Comparison of ENCODE assay signal across 10 cellular contexts in genomic region chr19:38617283-38617763, GRCh38. TPM values are rescaled to one million over a fixed set of nuclear protein-coding genes. Genes with fewer than 3 reads are reported as not detected.
DNase-seq lines count a peak whose midpoint lies in the region; ATAC-seq and TF ChIP-seq lines count a peak whose summit lies in the region.
"Had no signal": no experiment of that assay in that cellular context is flagged by ENCODE, and none has a peak within 500 bp of the region (broad histone marks: within the 10 kb centered on the region; RNA-seq: fewer than 3 reads in every experiment).

No MANE protein-coding gene starts in this region.

- ATAC-seq in HG03520 (IDR thresholded peaks at IDR 0.05; ENCODE audit: unreplicated experiment) = no peak
- ATAC-seq: gastroesophageal sphincter had no signal

- H3K36me3 Mint-ChIP-seq in activated CD4-positive, alpha-beta memory T cell treated with anti-CD3 and anti-CD28 coated beads, Interleukin-2, amount 10 ng/mL, durations not matched to agents 7 days and 5 days (ENCODE audit: low read depth) = peaks cover 71% of the 10 kb centered on the region

- no peaks in the 10 kb centered on the region for H3K9me3 ChIP-seq in iPS-15b (ENCODE audit: control insufficient read depth, insufficient read depth, low read length)
- no peaks in the 10 kb centered on the region for H3K9me3 ChIP-seq in suprapubic skin
- H3K9me3 ChIP-seq: A549, gastroesophageal sphincter had no signal

- H3K27me3 Mint-ChIP-seq in activated CD4-positive, alpha-beta memory T cell treated with anti-CD3 and anti-CD28 coated beads, Interleukin-2, amount 10 ng/mL, durations not matched to agents 7 days and 5 days = no peaks in the 10 kb centered on the region

- H3K9ac ChIP-seq in iPS-15b (ENCODE audit: low read depth, low read length) = peak overlapping the region; percentile 39

- H3K9me3 Mint-ChIP-seq in activated CD4-positive, alpha-beta memory T cell treated with anti-CD3 and anti-CD28 coated beads, Interleukin-2, amount 10 ng/mL, durations not matched to agents 7 days and 5 days = no peaks in the 10 kb centered on the region

- TF ChIP-seq EP300 in suprapubic skin (IDR thresholded peaks at IDR 0.05) = no peak

- H3K36me3 ChIP-seq in iPS-15b (ENCODE audit: control insufficient read depth, insufficient read depth, low read length) (peaks cover 12% of the 10 kb centered on the region), suprapubic skin (peaks cover 21% of the 10 kb centered on the region)

- WGBS in suprapubic skin = 63% methylated on average over 8 of the region's 9 CpGs

- peak overlapping the region; percentile 99 for H3K4me3 Mint-ChIP-seq in activated CD4-positive, alpha-beta memory T cell treated with anti-CD3 and anti-CD28 coated beads, Interleukin-2, amount 10 ng/mL, durations not matched to agents 7 days and 5 days

- H3K27ac ChIP-seq in suprapubic skin = no peak overlapping the region

- no peak for TF ChIP-seq POLR2A in suprapubic skin (IDR thresholded peaks at IDR 0.05)

- no peaks in the 10 kb centered on the region for H3K27me3 ChIP-seq in iPS-15b (ENCODE audit: control insufficient read depth, insufficient read depth, low read length)
- no peaks in the 10 kb centered on the region for H3K27me3 ChIP-seq in suprapubic skin
- H3K27me3 ChIP-seq: gastroesophageal sphincter had no signal

- CTCF ChIA-PET in activated CD4-positive, alpha-beta memory T cell treated with anti-CD3 and anti-CD28 coated beads, Interleukin-2, amount 10 ng/mL, durations not matched to agents 7 days and 5 days (lab: Charles Lee) = interaction anchor here (0.9 to 5.9 kb wide), 10 partner anchors 18 to 313 kb away, joined by 3 to 43 read pairs (median 13); partner anchors contain the start of genes FAM98C, MRPS12, PSMD8 and SARS2

- peak; percentile 42 for DNase-seq in activated CD4-positive, alpha-beta T cell treated with anti-CD3 and anti-CD28 coated beads for 48 hours
- no peak for DNase-seq in activated CD4-positive, alpha-beta T cell treated with anti-CD3 and anti-CD28 coated beads for 4 hours
- peak; percentile 35 for DNase-seq in activated CD4-positive, alpha-beta memory T cell treated with anti-CD3 and anti-CD28 coated beads, Interleukin-2, amount 10 ng/mL, durations not matched to agents 7 days and 5 days
- DNase-seq in suprapubic skin (ENCODE audit: low spot score in 2 of 2) (no peak), DMS153 treated with DMSO at 0.1 percent for 48 hours (lab: John Stamatoyannopoulos, UW; ENCODE audit: unreplicated experiment) (no peak), COLO829 (ENCODE audit: low spot score) (no peak)

- H3K27ac Mint-ChIP-seq in activated CD4-positive, alpha-beta memory T cell treated with anti-CD3 and anti-CD28 coated beads, Interleukin-2, amount 10 ng/mL, durations not matched to agents 7 days and 5 days = peak overlapping the region; percentile 93

- TF ChIP-seq CTCF in suprapubic skin (IDR thresholded peaks at IDR 0.05) = no peak

- H3K4me3 ChIP-seq in iPS-15b (ENCODE audit: low read depth, low read length) = peak overlapping the region; percentile 100
- peak overlapping the region; percentile 92 for H3K4me3 ChIP-seq in suprapubic skin
- H3K4me3 ChIP-seq: A549 had no signal

- POLR2A ChIA-PET in activated CD4-positive, alpha-beta memory T cell treated with anti-CD3 and anti-CD28 coated beads, Interleukin-2, amount 10 ng/mL, durations not matched to agents 7 days and 5 days (lab: Charles Lee) = interaction anchor here (0.6 to 3.8 kb wide), 26 partner anchors 12 to 718 kb away, joined by 3 to 24 read pairs (median 4); partner anchors contain the start of genes ACTN4, GMFG, MRPS12 and PSMD8

- peaks cover 59% of the 10 kb centered on the region for H3K4me1 Mint-ChIP-seq in activated CD4-positive, alpha-beta memory T cell treated with anti-CD3 and anti-CD28 coated beads, Interleukin-2, amount 10 ng/mL, durations not matched to agents 7 days and 5 days

- H3K4me1 ChIP-seq in iPS-15b (ENCODE audit: control insufficient read depth, insufficient read depth, low read length) (no peaks in the 10 kb centered on the region), suprapubic skin (peaks cover 22% of the 10 kb centered on the region)

RNA-seq across cellular contexts. Expression of gene MAP4K1, which starts 0.4 kb away (rescaled TPM):
- total RNA-seq in activated CD4-positive, alpha-beta memory T cell treated with anti-CD3 and anti-CD28 coated beads, Interleukin-2, amount 10 ng/mL, durations not matched to agents 7 days and 5 days = 100 to 1,000 TPM; 374 to 383 TPM
- total RNA-seq in suprapubic skin = 1 to 10 TPM in 3 of 4 donors, under 1 TPM in 1; 0.68 to 2.8 (median 1.8) TPM

RNA-seq across cellular contexts. Expression of gene EIF3K, which starts 1.7 kb away (rescaled TPM):
- total RNA-seq in activated CD4-positive, alpha-beta memory T cell treated with anti-CD3 and anti-CD28 coated beads, Interleukin-2, amount 10 ng/mL, durations not matched to agents 7 days and 5 days = 100 to 1,000 TPM; 297 TPM
- 100 to 1,000 TPM; 274 to 587 (median 557) TPM for total RNA-seq in suprapubic skin

RNA-seq across cellular contexts. Expression of gene ACTN4, which starts 30.1 kb away (rescaled TPM):
- total RNA-seq in activated CD4-positive, alpha-beta memory T cell treated with anti-CD3 and anti-CD28 coated beads, Interleukin-2, amount 10 ng/mL, durations not matched to agents 7 days and 5 days = 100 to 1,000 TPM; 532 to 534 TPM
- 100 to 1,000 TPM; 475 to 520 (median 507) TPM for total RNA-seq in suprapubic skin

Comparison
In these comparisons a context has a peak if more than half of its experiments do, and no peak if none do; other contexts are left out.
1. DNase-seq: peak in activated CD4-positive, alpha-beta T cell treated with anti-CD3 and anti-CD28 coated beads for 48 hours (single experiment) and activated CD4-positive, alpha-beta memory T cell treated with anti-CD3 and anti-CD28 coated beads, Interleukin-2, amount 10 ng/mL, durations not matched to agents 7 days and 5 days (single experiment); none in activated CD4-positive, alpha-beta T cell treated with anti-CD3 and anti-CD28 coated beads for 4 hours (0 of 2), suprapubic skin (0 of 2), DMS153 treated with DMSO at 0.1 percent for 48 hours (single experiment) and COLO829 (single experiment).
2. RNA of gene MAP4K1, which starts 0.4 kb away (total RNA-seq): 374 to 383 TPM in activated CD4-positive, alpha-beta memory T cell treated with anti-CD3 and anti-CD28 coated beads, Interleukin-2, amount 10 ng/mL, durations not matched to agents 7 days and 5 days; 0.68 to 2.8 TPM in suprapubic skin; every median in the first group is over 10 times any median in the second.